11 cellular contexts compared by ENCODE assay signal in genomic region chr3:188244395-188244861, GRCh38.
A peak's percentile ranks its signal among the peaks of the same experiment; 100 is the strongest.
DNase-seq lines count a peak whose midpoint lies in the region; ATAC-seq and TF ChIP-seq lines count a peak whose summit lies in the region.
"Had no signal": no experiment of that assay in that cellular context is flagged by ENCODE, and none has a peak within 500 bp of the region (broad histone marks: within the 10 kb centered on the region; RNA-seq: fewer than 3 reads in every experiment).

No MANE protein-coding gene starts in this region.

- BruUV-seq in A673 (replicated peaks; lab: Mats Ljungman, UMichigan), result no TSS peak

- peaks cover 33% of the 10 kb centered on the region for H3K4me1 Mint-ChIP-seq in memory B cell

- H3K4me1 ChIP-seq in A673 (ENCODE audit: insufficient read depth, low read length, poor library complexity, severe bottlenecking), result peaks cover 5% of the 10 kb centered on the region
- no peaks in the 10 kb centered on the region for H3K4me1 ChIP-seq in HEK293 (ENCODE audit: control insufficient read depth, insufficient read depth, low read length)

- H3K27me3 Mint-ChIP-seq in memory B cell, result no peaks in the 10 kb centered on the region

- POLR2A ChIA-PET in A673 (lab: Charles Lee; ENCODE audit: low non-redundant PET) (interaction anchor here (0.6 kb wide), 1 partner anchor 54 kb away, joined by 4 read pairs; no protein-coding TSS in a partner anchor), HEK293 (lab: Yijun Ruan, JAX) (no interaction called here)

- no peak overlapping the region for H3K27ac ChIP-seq in A673 (ENCODE audit: low read depth, low read length, poor library complexity, severe bottlenecking)
- H3K27ac ChIP-seq in HEK293 (ENCODE audit: extremely low read depth, low read depth, low read length), result no peak overlapping the region

- no peaks in the 10 kb centered on the region for H3K9me3 Mint-ChIP-seq in memory B cell

- no peaks in the 10 kb centered on the region for H3K36me3 Mint-ChIP-seq in memory B cell

- no peaks in the 10 kb centered on the region for H3K27me3 ChIP-seq in A673 (replicated peaks; ENCODE audit: insufficient read depth, low read depth, low read length, poor library complexity)

- intact Hi-C loops in A673 (cut with micrococcal nuclease; ENCODE audit: unreplicated experiment), result no loop called here

- peak overlapping the region; percentile 28 for H3K27ac Mint-ChIP-seq in memory B cell

- no peaks in the 10 kb centered on the region for H3K9me3 ChIP-seq in A673 (ENCODE audit: low read depth, low read length, poor library complexity, severe bottlenecking)
- H3K9me3 ChIP-seq in HEK293 (ENCODE audit: control insufficient read depth, insufficient read depth, low read depth, low read length), result no peaks in the 10 kb centered on the region

- TF ChIP-seq CTCF in A673 (conservative IDR thresholded peaks at IDR 0.05; ENCODE audit: low read depth, low read length) (no peak), HEK293 (tag by site-specific recombination; IDR thresholded peaks at IDR 0.05) (no peak)

- H3K4me3 Mint-ChIP-seq in memory B cell, result no peak overlapping the region

- DNase-seq in A673 (ENCODE audit: low spot score) (peak; percentile 54), amniotic epithelial cell (ENCODE audit: low read depth) (peak; percentile 63), memory B cell (ENCODE audit: low spot score in 2 of 2) (peak in 1 of 2 donors; percentile 10), DMS53 treated with DMSO at 0.1 percent for 48 hours (lab: John Stamatoyannopoulos, UW; ENCODE audit: unreplicated experiment) (no peak), NCI-H187 treated with DMSO at 0.1 percent for 48 hours (lab: John Stamatoyannopoulos, UW) (no peak), NCI-H1105 treated with DMSO at 0.1 percent for 48 hours (lab: John Stamatoyannopoulos, UW) (no peak)
- DNase-seq in stimulated activated CD8-positive, alpha-beta memory T cell treated with anti-CD3 and anti-CD28 coated beads, Interleukin-4, amount 100 ng/mL, for 48 hours, result no peak
- DNase-seq: central memory CD4-positive, alpha-beta T cell; NCI-H1694; SHP77 treated with DMSO at 0.1 percent for 48 hours had no signal

- H3K36me3 ChIP-seq in A673 (ENCODE audit: insufficient read depth, low read length, poor library complexity, severe bottlenecking) (no peaks in the 10 kb centered on the region), HEK293 (ENCODE audit: control insufficient read depth in 2 of 2, insufficient read depth in 1 of 2, low read length in 2 of 2) (no peaks in the 10 kb centered on the region)

- CTCF ChIA-PET in A673 (lab: Charles Lee) (no interaction called here), HEK293 (lab: Yijun Ruan, JAX) (no interaction called here)

- H3K4me3 ChIP-seq in A673 (ENCODE audit: low read depth, low read length, poor library complexity, severe bottlenecking) (no peak overlapping the region), HEK293 (ENCODE audit: low read depth, low read length) (no peak overlapping the region)

- ATAC-seq in memory B cell (ENCODE audit: low read depth), result peak; percentile 35

TF ChIP-seq in HEK293, 187 proteins besides CTCF, POLR2A, EP300 and RAD21:
- TF ChIP-seq ZNF19 (tag by site-specific recombination; IDR thresholded peaks at IDR 0.05; ENCODE audit: low read depth) (no peak), PRDM1 (tag by site-specific recombination; IDR thresholded peaks at IDR 0.05) (0 out of 2 replicates have a peak, but pooled peaks have one; percentile 7), ZNF473 (tag by site-specific recombination; IDR thresholded peaks at IDR 0.05) (no peak), ZNF433 (tag by site-specific recombination; IDR thresholded peaks at IDR 0.05; ENCODE audit: low read depth) (no peak), ZXDB (tag by site-specific recombination; IDR thresholded peaks at IDR 0.05) (no peak), INSM2 (tag by site-specific recombination; IDR thresholded peaks at IDR 0.05) (peak; percentile 54; the same call in 1 of the 2 replicates), ZNF366 (tag by site-specific recombination; conservative IDR thresholded peaks at IDR 0.05) (0 out of 2 replicates have a peak, but pooled peaks have one; percentile 14), ZNF629 (tag by site-specific recombination; IDR thresholded peaks at IDR 0.05) (peak; percentile 23; the same call in 1 of the 2 replicates), ZNF777 (tag by site-specific recombination; IDR thresholded peaks at IDR 0.05; ENCODE audit: borderline replicate concordance) (no peak)

Comparison
In these comparisons a context has a peak if more than half of its experiments do, and no peak if none do; other contexts are left out.
1. DNase-seq: peak in A673 (single experiment) and amniotic epithelial cell (single experiment); none in DMS53 treated with DMSO at 0.1 percent for 48 hours (single experiment), stimulated activated CD8-positive, alpha-beta memory T cell treated with anti-CD3 and anti-CD28 coated beads, Interleukin-4, amount 100 ng/mL, for 48 hours (single experiment), NCI-H187 treated with DMSO at 0.1 percent for 48 hours (single experiment) and NCI-H1105 treated with DMSO at 0.1 percent for 48 hours (single experiment).